ENCODE assay signal across 25 cellular contexts in the genomic region with DNA sequence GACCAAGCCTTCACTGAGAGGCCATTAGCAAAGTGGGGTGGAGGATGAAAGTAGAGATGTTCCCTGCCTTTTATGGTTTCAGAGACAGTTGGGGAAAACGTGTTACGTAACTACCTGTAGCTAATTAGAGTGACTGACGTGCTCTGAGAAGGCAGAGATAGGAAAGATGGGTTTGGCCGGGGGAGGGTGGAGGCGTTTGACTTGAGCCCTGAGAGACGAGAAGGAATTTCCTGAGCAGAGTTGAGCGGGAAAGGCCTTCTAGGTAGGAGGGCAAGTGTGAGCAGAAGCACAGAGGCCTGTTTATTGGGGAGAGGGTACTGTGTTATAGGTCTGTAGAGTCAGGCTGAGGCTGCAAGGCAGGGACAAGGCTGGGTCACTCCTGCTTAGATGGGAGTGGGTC. TPM values are rescaled to one million over a fixed set of nuclear protein-coding genes. Genes with fewer than 3 reads are reported as not detected.
"Had no signal": no experiment of that assay in that cellular context is flagged by ENCODE, and none has a peak within 500 bp of the region (broad histone marks: within the 10 kb centered on the region; RNA-seq: fewer than 3 reads in every experiment).

No MANE protein-coding gene starts in this region.

- H3K4me1 ChIP-seq: esophagus muscularis mucosa, sigmoid colon, vagina had no signal

- FAIRE-seq: frontal cortex had no signal

- H3K4me1 Mint-ChIP-seq: activated naive CD4-positive, alpha-beta T cell treated with anti-CD3 and anti-CD28 coated beads, Interleukin-2, amount 50 U/mL, for 24 hours had no signal

- H3K27ac Mint-ChIP-seq: activated CD4-positive, alpha-beta memory T cell treated with anti-CD3 and anti-CD28 coated beads for 36 hours; activated naive CD4-positive, alpha-beta T cell treated with anti-CD3 and anti-CD28 coated beads, Interleukin-2, amount 50 U/mL, for 24 hours; brain; dendritic cell treated with granulocyte-macrophage colony-stimulating factor and Interleukin-4, amounts not matched to agents 40 ng/mL and 50 ng/mL, for 4 days; memory B cell; stimulated activated naive B cell treated with anti-CD40 and anti-IgM and Interleukin-4, amounts not matched to agents 10 μg/mL and 1 μg/mL and 100 μg/mL, for 72 hours; type B pancreatic cell had no signal

- DNase-seq: activated CD4-positive, alpha-beta memory T cell treated with anti-CD3 and anti-CD28 coated beads for 36 hours; activated CD4-positive, alpha-beta T cell treated with anti-CD3 and anti-CD28 coated beads for 48 hours; activated gamma-delta T cell treated with Interleukin-2 at 50 U/mL for 16 hours; effector memory CD4-positive, alpha-beta T cell; islet precursor cell; left colon; mucosa of descending colon; retina; sigmoid colon; stimulated activated CD4-positive, alpha-beta T cell treated with anti-CD3 and anti-CD28 coated beads, Interleukin-15, amount 100 ng/mL, for 24 hours; stimulated activated naive B cell treated with anti-CD40 and anti-IgM and Interleukin-4, amounts not matched to agents 10 μg/mL and 1 μg/mL and 100 μg/mL, for 72 hours; T-helper 9 cell had no signal

- H3K9me3 ChIP-seq: esophagus muscularis mucosa, mucosa of descending colon, sigmoid colon, thoracic aorta, vagina had no signal

- H3K36me3 ChIP-seq: esophagus muscularis mucosa, sigmoid colon, thoracic aorta, vagina had no signal

- H3K4me2 ChIP-seq: smooth muscle cell had no signal

- H3K27ac ChIP-seq: esophagus muscularis mucosa, sigmoid colon, vagina had no signal

- H3K36me3 Mint-ChIP-seq: activated CD4-positive, alpha-beta memory T cell treated with anti-CD3 and anti-CD28 coated beads for 36 hours; activated naive CD4-positive, alpha-beta T cell treated with anti-CD3 and anti-CD28 coated beads, Interleukin-2, amount 50 U/mL, for 24 hours; brain; memory B cell; type B pancreatic cell had no signal

- H3K9me3 Mint-ChIP-seq: activated CD4-positive, alpha-beta memory T cell treated with anti-CD3 and anti-CD28 coated beads for 36 hours; activated naive CD4-positive, alpha-beta T cell treated with anti-CD3 and anti-CD28 coated beads, Interleukin-2, amount 50 U/mL, for 24 hours; dendritic cell treated with granulocyte-macrophage colony-stimulating factor and Interleukin-4, amounts not matched to agents 40 ng/mL and 50 ng/mL, for 4 days; memory B cell; stimulated activated naive B cell treated with anti-CD40 and anti-IgM and Interleukin-4, amounts not matched to agents 10 μg/mL and 1 μg/mL and 100 μg/mL, for 72 hours; type B pancreatic cell had no signal

- H3K27me3 ChIP-seq: vagina had no signal

- H3K4me3 Mint-ChIP-seq: activated CD4-positive, alpha-beta memory T cell treated with anti-CD3 and anti-CD28 coated beads for 36 hours; activated naive CD4-positive, alpha-beta T cell treated with anti-CD3 and anti-CD28 coated beads, Interleukin-2, amount 50 U/mL, for 24 hours; brain; dendritic cell treated with granulocyte-macrophage colony-stimulating factor and Interleukin-4, amounts not matched to agents 40 ng/mL and 50 ng/mL, for 4 days; memory B cell; stimulated activated naive B cell treated with anti-CD40 and anti-IgM and Interleukin-4, amounts not matched to agents 10 μg/mL and 1 μg/mL and 100 μg/mL, for 72 hours; type B pancreatic cell had no signal

- H3K4me3 ChIP-seq: esophagus muscularis mucosa, mucosa of descending colon, sigmoid colon, smooth muscle cell, thoracic aorta, vagina had no signal

- H3K27me3 Mint-ChIP-seq: dendritic cell treated with granulocyte-macrophage colony-stimulating factor and Interleukin-4, amounts not matched to agents 40 ng/mL and 50 ng/mL, for 4 days had no signal

RNA-seq across cellular contexts. Expression of gene TUNAR, which starts 8.6 kb away (rescaled TPM):
- total RNA-seq: activated CD4-positive, alpha-beta memory T cell treated with anti-CD3 and anti-CD28 coated beads for 36 hours; aorta; cardiac septum; left colon; mucosa of descending colon; sigmoid colon; smooth muscle cell; T-helper 1 cell treated with Interleukin-12 subunit alpha and Interleukin-12 subunit beta and Interleukin-4 antibody, amounts not matched to agents 30 ng/mL and 1 ng/mL, for 36 hours; thoracic aorta; vagina had no signal
- polyA plus RNA-seq: aorta, smooth muscle cell had no signal
